Comparison of ENCODE assay signal across 20 cellular contexts in genomic region chr13:70630247-70630646, GRCh38.
"Had no signal": no experiment of that assay in that cellular context is flagged by ENCODE, and none has a peak within 500 bp of the region (broad histone marks: within the 10 kb centered on the region; RNA-seq: fewer than 3 reads in every experiment).

No MANE protein-coding gene starts in this region.

- H3K4me1 ChIP-seq: tibial nerve, vagina had no signal

- H3K36me3 ChIP-seq: tibial nerve, vagina, WERI-Rb-1 had no signal

- H3K4me3 ChIP-seq: tibial nerve, vagina had no signal

- ATAC-seq: naive thymus-derived CD8-positive, alpha-beta T cell; right cardiac atrium; T-cell had no signal

- H3K27me3 ChIP-seq: vagina had no signal

- H3K27ac ChIP-seq: tibial nerve, vagina, WERI-Rb-1 had no signal

- DNase-seq: activated CD4-positive, alpha-beta memory T cell treated with anti-CD3 and anti-CD28 coated beads, Interleukin-2, amount 10 ng/mL, durations not matched to agents 7 days and 5 days; activated CD4-positive, alpha-beta T cell treated with anti-CD3 and anti-CD28 coated beads for 4 hours; activated naive CD4-positive, alpha-beta T cell treated with anti-CD3 and anti-CD28 coated beads, Interleukin-2, amount 50 U/mL, for 16 hours; activated T-cell treated with anti-CD3 and anti-CD28 coated beads, Interleukin-2, amount 50 U/mL, for 24 hours; caudate nucleus; foreskin fibroblast; hippocampal formation; naive thymus-derived CD8-positive, alpha-beta T cell; nucleus accumbens; posterior cingulate gyrus; right cardiac atrium; small intestine; stimulated activated CD4-positive, alpha-beta T cell treated with anti-CD3 and anti-CD28 coated beads, Interleukin-4, amount 100 ng/mL, for 24 hours; stimulated activated naive CD4-positive, alpha-beta T cell; substantia nigra; T-cell; T-helper 9 cell; WERI-Rb-1 had no signal

- H3K9me3 ChIP-seq: tibial nerve, vagina had no signal
